ENCODE assay signal across 1 cellular context in genomic region chr5:145979270-145980223, GRCh38.
TF ChIP-seq lines count a peak whose summit lies in the region.

No MANE protein-coding gene starts in this region.

TF ChIP-seq in HepG2, 621 proteins besides CTCF, POLR2A, EP300 and RAD21 (continued from another document and continues in another):
- no peak for TF ChIP-seq HMGXB3 (CRISPR knock-in tag; IDR thresholded peaks at IDR 0.05; ENCODE audit: borderline replicate concordance)
- TF ChIP-seq ZNF740 (CRISPR knock-in tag; IDR thresholded peaks at IDR 0.05): peak; percentile 36; the same call in 1 of the 2 replicates
- no peak for TF ChIP-seq LCORL (IDR thresholded peaks at IDR 0.05)
- TF ChIP-seq LCORL (CRISPR knock-in tag; IDR thresholded peaks at IDR 0.05): no peak; the same call in 1 of the 2 replicates
- peak; percentile 85 for TF ChIP-seq CREM (IDR thresholded peaks at IDR 0.05)
- no peak for TF ChIP-seq CREM (CRISPR knock-in tag; IDR thresholded peaks at IDR 0.05)
- TF ChIP-seq THAP9 (CRISPR knock-in tag; IDR thresholded peaks at IDR 0.05; ENCODE audit: borderline replicate concordance): no peak
- no peak for TF ChIP-seq ZNF510 (CRISPR knock-in tag; IDR thresholded peaks at IDR 0.05; ENCODE audit: low read depth)
- no peak for TF ChIP-seq ZNF747 (CRISPR knock-in tag; IDR thresholded peaks at IDR 0.05; ENCODE audit: borderline replicate concordance)
- no peak for TF ChIP-seq ZBTB42 (CRISPR knock-in tag; IDR thresholded peaks at IDR 0.05)
- no peak for TF ChIP-seq ZNF777 (CRISPR knock-in tag; IDR thresholded peaks at IDR 0.05)
- TF ChIP-seq DMTF1 (CRISPR knock-in tag; IDR thresholded peaks at IDR 0.05): no peak
- peak; percentile 89; the same call in 1 of the 2 replicates for TF ChIP-seq EHMT2 (IDR thresholded peaks at IDR 0.05; ENCODE audit: borderline replicate concordance, low read depth, low read length)
- no peak for TF ChIP-seq KDM2A (CRISPR knock-in tag; IDR thresholded peaks at IDR 0.05; ENCODE audit: borderline replicate concordance, low read depth)
- no peak for TF ChIP-seq ZBTB4 (CRISPR knock-in tag; IDR thresholded peaks at IDR 0.05; ENCODE audit: borderline replicate concordance)
- peak; percentile 73 for TF ChIP-seq SAP130 (CRISPR knock-in tag; IDR thresholded peaks at IDR 0.05; ENCODE audit: low read depth)
- TF ChIP-seq GLI4 (CRISPR knock-in tag; IDR thresholded peaks at IDR 0.05; ENCODE audit: borderline replicate concordance): no peak
- TF ChIP-seq GMEB2 (CRISPR knock-in tag; IDR thresholded peaks at IDR 0.05; ENCODE audit: low read depth): no peak
- no peak for TF ChIP-seq NFAT5 (CRISPR knock-in tag; IDR thresholded peaks at IDR 0.05)
- no peak for TF ChIP-seq CHCHD3 (CRISPR knock-in tag; IDR thresholded peaks at IDR 0.05)
- peak; percentile 44; the same call in 1 of the 2 replicates for TF ChIP-seq MIER3 (CRISPR knock-in tag; IDR thresholded peaks at IDR 0.05; ENCODE audit: borderline replicate concordance)
- no peak for TF ChIP-seq STAT6 (CRISPR knock-in tag; IDR thresholded peaks at IDR 0.05; ENCODE audit: borderline replicate concordance)
- no peak for TF ChIP-seq PAX8 (CRISPR knock-in tag; IDR thresholded peaks at IDR 0.05; ENCODE audit: borderline replicate concordance)
- no peak for TF ChIP-seq ZNF704 (CRISPR knock-in tag; IDR thresholded peaks at IDR 0.05; ENCODE audit: borderline replicate concordance)
- TF ChIP-seq ONECUT2 (CRISPR knock-in tag; IDR thresholded peaks at IDR 0.05): no peak
- TF ChIP-seq STAG1 (CRISPR knock-in tag; IDR thresholded peaks at IDR 0.05): peak; percentile 25; the same call in 1 of the 2 replicates
- no peak for TF ChIP-seq HOXA7 (CRISPR knock-in tag; IDR thresholded peaks at IDR 0.05)
- TF ChIP-seq ZSCAN30 (CRISPR knock-in tag; IDR thresholded peaks at IDR 0.05): no peak
- no peak for TF ChIP-seq CAMTA2 (CRISPR knock-in tag; IDR thresholded peaks at IDR 0.05; ENCODE audit: borderline replicate concordance)
- no peak for TF ChIP-seq POLR2AphosphoS5 (IDR thresholded peaks at IDR 0.05; ENCODE audit: low read depth, low read length)
- TF ChIP-seq SP5 (CRISPR knock-in tag; IDR thresholded peaks at IDR 0.05; ENCODE audit: borderline replicate concordance, low read depth): no peak; the same call in 1 of the 2 replicates
- no peak for TF ChIP-seq KDM3A (CRISPR knock-in tag; IDR thresholded peaks at IDR 0.05; ENCODE audit: low read depth)
